8 cellular contexts compared by ENCODE assay signal in the genomic region with DNA sequence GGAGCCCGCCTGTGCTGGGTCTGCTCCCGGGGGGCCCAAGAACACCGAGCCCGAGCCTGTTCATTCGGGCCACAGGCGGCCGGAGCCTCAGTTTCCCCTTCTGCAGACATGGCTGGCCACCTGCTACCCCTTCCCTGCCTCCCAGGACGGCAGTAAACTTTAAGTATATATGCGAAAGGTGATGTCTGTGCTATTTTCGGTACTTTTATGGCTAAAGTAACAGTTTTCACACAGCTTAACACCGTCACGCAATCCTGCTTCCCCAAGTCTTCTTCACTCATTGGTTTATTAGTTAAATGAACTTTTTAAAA. TPM values are rescaled to one million over a fixed set of nuclear protein-coding genes. Genes with fewer than 3 reads are reported as not detected.
DNase-seq lines count a peak whose midpoint lies in the region; ATAC-seq and TF ChIP-seq lines count a peak whose summit lies in the region.

No MANE protein-coding gene starts in this region.

- peaks cover 10% of the 10 kb centered on the region for H3K36me3 Mint-ChIP-seq in activated naive CD8-positive, alpha-beta T cell treated with anti-CD3 and anti-CD28 coated beads for 36 hours

- intact Hi-C loops in left lung (cut with DNase I), result no loop called here
- intact Hi-C loops in vagina (cut with DNase I), result no loop called here

- DNase-seq in activated naive CD8-positive, alpha-beta T cell treated with anti-CD3 and anti-CD28 coated beads for 36 hours, result no peak
- DNase-seq in left lung (no peak), vagina (ENCODE audit: extremely low spot score in 2 of 2) (no peak), glomerular visceral epithelial cell (ENCODE audit: extremely low spot score) (no peak), SHP77 (lab: John Stamatoyannopoulos, UW) (no peak), caudate nucleus (lab: John Stamatoyannopoulos, UW) (no peak)

- peak overlapping the region; percentile 50 to 73 for H3K27ac ChIP-seq in left lung
- peak overlapping the region; percentile 73 for H3K27ac ChIP-seq in vagina
- H3K27ac ChIP-seq in caudate nucleus (ENCODE audit: low read depth, low read length), result no peak overlapping the region

- H3K27me3 ChIP-seq in left lung, result no peaks in the 10 kb centered on the region
- no peaks in the 10 kb centered on the region for H3K27me3 ChIP-seq in vagina

- TF ChIP-seq CTCF in left lung (IDR thresholded peaks at IDR 0.05) (no peak), vagina (IDR thresholded peaks at IDR 0.05) (no peak)

- H3K4me1 ChIP-seq in left lung, result peaks cover 0 to 23% of the 10 kb centered on the region in 2 donors
- peaks cover 23% of the 10 kb centered on the region for H3K4me1 ChIP-seq in vagina

- ATAC-seq in GM18870 (IDR thresholded peaks at IDR 0.05; ENCODE audit: unreplicated experiment) (peak; percentile 17), HG03060 (IDR thresholded peaks at IDR 0.05; ENCODE audit: low read depth, unreplicated experiment) (peak; percentile 14), left lung (no peak)

- no peaks in the 10 kb centered on the region for H3K9me3 Mint-ChIP-seq in activated naive CD8-positive, alpha-beta T cell treated with anti-CD3 and anti-CD28 coated beads for 36 hours

- TF ChIP-seq POLR2A in vagina (IDR thresholded peaks at IDR 0.05), result no peak

- H3K4me1 Mint-ChIP-seq in activated naive CD8-positive, alpha-beta T cell treated with anti-CD3 and anti-CD28 coated beads for 36 hours, result peaks cover 9% of the 10 kb centered on the region

- no peak overlapping the region for H3K4me3 Mint-ChIP-seq in activated naive CD8-positive, alpha-beta T cell treated with anti-CD3 and anti-CD28 coated beads for 36 hours

- H3K27ac Mint-ChIP-seq in activated naive CD8-positive, alpha-beta T cell treated with anti-CD3 and anti-CD28 coated beads for 36 hours, result peak overlapping the region; percentile 83

- H3K36me3 ChIP-seq in left lung (peaks cover 0 to 28% of the 10 kb centered on the region in 2 donors), vagina (peaks cover 0 to 14% of the 10 kb centered on the region in 2 donors)

- H3K4me3 ChIP-seq in left lung (peak overlapping the region; percentile 70 to 96), vagina (peak overlapping the region; percentile 73 to 93)

- no peaks in the 10 kb centered on the region for H3K27me3 Mint-ChIP-seq in activated naive CD8-positive, alpha-beta T cell treated with anti-CD3 and anti-CD28 coated beads for 36 hours

- H3K9me3 ChIP-seq in left lung, result no peaks in the 10 kb centered on the region
- no peaks in the 10 kb centered on the region for H3K9me3 ChIP-seq in vagina

RNA-seq across cellular contexts. Expression of gene ANAPC4, which starts 0.5 kb away (rescaled TPM):
- 10 to 100 TPM; 32.0 to 33.0 TPM for total RNA-seq in activated naive CD8-positive, alpha-beta T cell treated with anti-CD3 and anti-CD28 coated beads for 36 hours
- total RNA-seq in left lung, result 10 to 100 TPM; 23.6 to 32.7 TPM
- total RNA-seq in vagina, result 33.6 TPM
